In genomic region chr12:126747530-126748149, GRCh38 we compare ENCODE assay signal across 8 cellular contexts.
DNase-seq lines count a peak whose midpoint lies in the region; TF ChIP-seq lines count a peak whose summit lies in the region.

No MANE protein-coding gene starts in this region.

- DNase-seq in GM13977 (ENCODE audit: low spot score), result peak; percentile 31
- no peak for DNase-seq in LNCaP clone FGC (ENCODE audit: low read depth)
- peak; percentile 74 for DNase-seq in activated CD4-positive, alpha-beta T cell treated with anti-CD3 and anti-CD28 coated beads for 48 hours
- DNase-seq in dorsolateral prefrontal cortex, result peak in 8 of 10 donors; percentile 14 to 70 (median 46)
- peak; percentile 45 for DNase-seq in myocyte (ENCODE audit: low read depth)
- DNase-seq in suprapubic skin (ENCODE audit: low spot score in 2 of 2), result no peak
- DNase-seq in NCI-H1436 (lab: John Stamatoyannopoulos, UW), result no peak

- intact Hi-C loops in dorsolateral prefrontal cortex (cut with DNase I), result loop anchor here (5.0 to 10.0 kb wide), 3 partner anchors 1215 to 1565 kb away; no protein-coding TSS in a partner anchor

- WGBS in suprapubic skin, result 45% methylated on average over 11 of the region's 11 CpGs

- TF ChIP-seq CTCF in 22Rv1 (IDR thresholded peaks at IDR 0.05) (peak; percentile 99), GM13977 (IDR thresholded peaks at IDR 0.05; ENCODE audit: extremely low read depth, insufficient read depth, missing control alignments) (peak; percentile 83), LNCaP clone FGC (IDR thresholded peaks at IDR 0.05; ENCODE audit: control insufficient read depth, extremely low read depth, insufficient read depth) (peak; percentile 81), dorsolateral prefrontal cortex (IDR thresholded peaks at IDR 0.05 in 54 of 56, conservative IDR thresholded peaks at IDR 0.05 in 2 of 56; ENCODE audit: low read depth in 1 of 56, partially characterized antibody in 56 of 56) (peak; percentile 54 to 96 (median 90)), suprapubic skin (IDR thresholded peaks at IDR 0.05) (peak; percentile 18 to 59)

- H3K9me3 ChIP-seq in suprapubic skin, result no peaks in the 10 kb centered on the region

- no peak overlapping the region for H3K27ac ChIP-seq in 22Rv1
- H3K27ac ChIP-seq in dorsolateral prefrontal cortex, result no peak overlapping the region
- no peak overlapping the region for H3K27ac ChIP-seq in suprapubic skin

- in situ Hi-C loops in GM13977 (cut with MboI; ENCODE audit: low pct_unique_long_range_greater_than_20kb, low sequenced_read_pairs, unreplicated experiment), result no loop called here

- H3K4me1 ChIP-seq in suprapubic skin, result no peaks in the 10 kb centered on the region

- TF ChIP-seq EP300 in suprapubic skin (IDR thresholded peaks at IDR 0.05), result no peak

- H3K27me3 ChIP-seq in dorsolateral prefrontal cortex (no peaks in the 10 kb centered on the region), suprapubic skin (no peaks in the 10 kb centered on the region)

- TF ChIP-seq POLR2A in suprapubic skin (IDR thresholded peaks at IDR 0.05), result no peak

- H3K4me3 ChIP-seq in LNCaP clone FGC (ENCODE audit: low read depth, low read length), result no peak overlapping the region
- no peak overlapping the region for H3K4me3 ChIP-seq in dorsolateral prefrontal cortex
- H3K4me3 ChIP-seq in suprapubic skin, result no peak overlapping the region

- H3K36me3 ChIP-seq in suprapubic skin, result no peaks in the 10 kb centered on the region

Comparison
In these comparisons a context has a peak if more than half of its experiments do, and no peak if none do; other contexts are left out.
1. CTCF ChIP-seq: peak in every context shown above with its lines; median percentile 99 in 22Rv1; 90 in dorsolateral prefrontal cortex; 83 in GM13977; 81 in LNCaP clone FGC; 38 in suprapubic skin.
2. DNase-seq: peak in GM13977 (single experiment), activated CD4-positive, alpha-beta T cell treated with anti-CD3 and anti-CD28 coated beads for 48 hours (single experiment), dorsolateral prefrontal cortex (8 of 10) and myocyte (single experiment); none in LNCaP clone FGC (single experiment), suprapubic skin (0 of 2) and NCI-H1436 (single experiment).